In the genomic region with DNA sequence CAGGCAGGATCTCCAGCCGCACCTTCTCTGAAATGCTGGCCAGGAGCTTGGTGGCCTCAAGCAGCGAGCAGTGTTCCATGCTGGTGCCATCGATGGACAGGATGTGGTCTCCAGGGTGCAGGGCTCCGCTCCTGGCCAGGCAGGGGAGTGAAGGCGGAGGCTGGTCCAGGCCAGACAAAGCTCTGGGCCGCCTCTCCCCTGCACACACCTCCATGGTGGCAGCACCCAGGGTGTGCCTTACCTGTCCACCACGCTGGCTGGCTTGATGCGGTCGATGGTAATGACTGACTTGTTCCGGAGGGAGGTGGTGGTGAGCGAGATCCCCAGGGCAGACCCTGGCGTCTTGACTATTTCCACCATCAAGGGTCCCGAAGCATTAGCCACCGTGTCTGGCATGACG, we compare ENCODE assay signal across 19 cellular contexts. TPM values are rescaled to one million over a fixed set of nuclear protein-coding genes. Genes with fewer than 3 reads are reported as not detected.
DNase-seq lines count a peak whose midpoint lies in the region; ATAC-seq, FAIRE-seq and TF ChIP-seq lines count a peak whose summit lies in the region.
"Had no signal": no experiment of that assay in that cellular context is flagged by ENCODE, and none has a peak within 500 bp of the region (broad histone marks: within the 10 kb centered on the region; RNA-seq: fewer than 3 reads in every experiment).

No MANE protein-coding gene starts in this region.

- no peak overlapping the region for H2AFZ ChIP-seq in K562 (ENCODE audit: low read depth, low read length)

- TF ChIP-seq CTCF in K562 (IDR thresholded peaks at IDR 0.05 in 2 of 3, conservative IDR thresholded peaks at IDR 0.05 in 1 of 3; ENCODE audit: insufficient read depth in 2 of 3, low read depth in 1 of 3, low read length in 3 of 3): peak; percentile 24 to 44 (median 36)
- TF ChIP-seq CTCF in nephron (IDR thresholded peaks at IDR 0.05; ENCODE audit: unreplicated experiment in 3 of 3): no peak
- no peak for TF ChIP-seq CTCF in tibial nerve (IDR thresholded peaks at IDR 0.05)
- TF ChIP-seq CTCF in kidney (IDR thresholded peaks at IDR 0.05; ENCODE audit: borderline replicate concordance, extremely low read depth, insufficient read depth): no peak

- H3K9me3 ChIP-seq in K562 (replicated peaks; ENCODE audit: control insufficient read depth, insufficient read depth, low read depth, low read length) (no peaks in the 10 kb centered on the region), skeletal muscle tissue (ENCODE audit: control insufficient read depth in 3 of 3, low read length in 3 of 3) (no peaks in the 10 kb centered on the region), tibial nerve (no peaks in the 10 kb centered on the region), kidney (ENCODE audit: control insufficient read depth in 1 of 2, low read length in 2 of 2) (no peaks in the 10 kb centered on the region)
- H3K9me3 ChIP-seq: BLaER1 treated with 17β-estradiol and CSF1 and Interleukin-3, amounts not matched to agents 10 nM and 100 nM; HAP-1 had no signal

- H3K4me2 ChIP-seq in K562 (ENCODE audit: insufficient read depth, low read length): no peak overlapping the region
- H3K4me2 ChIP-seq: BLaER1 treated with 17β-estradiol and CSF1 and Interleukin-3, amounts not matched to agents 10 nM and 100 nM had no signal

- POLR2A ChIA-PET in K562 (lab: Yijun Ruan, JAX): interaction anchor here (0.9 to 1.4 kb wide), 2 partner anchors 9 to 317 kb away, joined by 3 to 4 read pairs; no protein-coding TSS in a partner anchor

- FAIRE-seq in K562 (lab: Jason Lieb, UNC) (peak; percentile 40), kidney (lab: Jason Lieb, UNC) (no peak)

- WGBS in K562 (ENCODE audit: insufficient coverage, low coverage, missing lambda C conversion rate): 2% methylated on average over 15 of the region's 15 CpGs
- WGBS in tibial nerve, 2 donors: 84 to 93% methylated on average over 11 of the region's 15 CpGs

- no peaks in the 10 kb centered on the region for H3K9me3 Mint-ChIP-seq in nephron

- ATAC-seq in Right ventricle myocardium inferior: no peak
- ATAC-seq in K562: peak; percentile 64
- no peak for ATAC-seq in GM21447 (IDR thresholded peaks at IDR 0.05; ENCODE audit: unreplicated experiment)

- H3K27me3 ChIP-seq in K562 (ENCODE audit: control insufficient read depth in 2 of 2, insufficient read depth in 2 of 2, low read length in 2 of 2) (peaks cover 72 to 81% of the 10 kb centered on the region in 2 experiments), skeletal muscle tissue (ENCODE audit: control insufficient read depth in 3 of 3, insufficient read depth in 3 of 3, low read length in 3 of 3) (no peaks in the 10 kb centered on the region), tibial nerve (no peaks in the 10 kb centered on the region)
- H3K27me3 ChIP-seq: BLaER1 treated with 17β-estradiol and CSF1 and Interleukin-3, amounts not matched to agents 10 nM and 100 nM had no signal

- TF ChIP-seq POLR2A in K562 (conservative IDR thresholded peaks at IDR 0.05) (no peak), tibial nerve (IDR thresholded peaks at IDR 0.05) (no peak)

- TF ChIP-seq EP300 in K562 (IDR thresholded peaks at IDR 0.05; ENCODE audit: low read length) (no peak), tibial nerve (IDR thresholded peaks at IDR 0.05) (no peak)

- peaks cover 13% of the 10 kb centered on the region for H4K20me1 ChIP-seq in K562 (replicated peaks; ENCODE audit: control insufficient read depth, insufficient read depth, low read length)

- H3K27ac Mint-ChIP-seq in nephron: no peak overlapping the region

- H3K4me1 ChIP-seq in K562 (replicated peaks in 1 of 2; ENCODE audit: control insufficient read depth in 2 of 2, insufficient read depth in 2 of 2, low read length in 2 of 2) (peaks cover 0 to 16% of the 10 kb centered on the region in 2 experiments; a peak in 2 of 5 replicates), skeletal muscle tissue (ENCODE audit: control insufficient read depth in 3 of 3, insufficient read depth in 3 of 3, low read length in 3 of 3) (peaks cover 55 to 58% (median 57%) of the 10 kb centered on the region in 3 donors), tibial nerve (peaks cover 0 to 11% (median 0%) of the 10 kb centered on the region in 4 donors), kidney (ENCODE audit: control insufficient read depth in 1 of 2, insufficient read depth in 1 of 2, low read depth in 1 of 2, low read length in 2 of 2) (no peaks in the 10 kb centered on the region)
- H3K4me1 ChIP-seq: BLaER1 treated with 17β-estradiol and CSF1 and Interleukin-3, amounts not matched to agents 10 nM and 100 nM; HAP-1 had no signal

- peak overlapping the region in 2 of 3 experiments; percentile 5 to 23 for H3K4me3 Mint-ChIP-seq in nephron

- H3K36me3 Mint-ChIP-seq in nephron (ENCODE audit: low read depth): no peaks in the 10 kb centered on the region

- BruUV-seq in K562 (replicated peaks; lab: Mats Ljungman, UMichigan): no TSS peak

- in situ Hi-C loops in K562 (cut with MboI): loop anchor here (25.0 kb wide), 1 partner anchor 392 kb away; no protein-coding TSS in a partner anchor

- no peak for TF ChIP-seq RAD21 in K562 (CRISPR knock-in tag; conservative IDR thresholded peaks at IDR 0.05 in 1 of 2, IDR thresholded peaks at IDR 0.05 in 1 of 2)

- H3K27me3 Mint-ChIP-seq in nephron (ENCODE audit: low read depth): peaks cover 8% of the 10 kb centered on the region

- peak; percentile 74 for DNase-seq in cardiac septum (ENCODE audit: low spot score)
- no peak for DNase-seq in Right ventricle myocardium inferior (ENCODE audit: missing footprints)
- peak in 2 of 4 experiments; percentile 47 to 56 for DNase-seq in K562 (ENCODE audit: extremely low read depth in 1 of 4, low spot score in 3 of 4)
- no peak for DNase-seq in tibial nerve (ENCODE audit: low spot score in 2 of 2)
- DNase-seq in kidney: no peak
- DNase-seq: DMS153, EL, Kasumi-1, NCI-H1417, NCI-H1930, NCI-H524 had no signal

- intact Hi-C loops in cardiac septum (cut with DNase I) (loop anchor here (5.0 kb wide), 1 partner anchor 127 kb away; no protein-coding TSS in a partner anchor), Right ventricle myocardium inferior (cut with DNase I) (no loop called here), K562 (cut with micrococcal nuclease) (no loop called here), kidney (cut with DNase I) (no loop called here)

- peaks cover 31% of the 10 kb centered on the region for H3K4me1 Mint-ChIP-seq in nephron

- no peaks in the 10 kb centered on the region for H3K36me3 ChIP-seq in K562 (ENCODE audit: control insufficient read depth, insufficient read depth, low read length)
- H3K36me3 ChIP-seq in skeletal muscle tissue (ENCODE audit: control insufficient read depth in 3 of 3, insufficient read depth in 3 of 3, low read length in 3 of 3): peaks cover 29 to 46% (median 41%) of the 10 kb centered on the region in 3 donors
- H3K36me3 ChIP-seq in tibial nerve: no peaks in the 10 kb centered on the region
- no peaks in the 10 kb centered on the region for H3K36me3 ChIP-seq in kidney (ENCODE audit: control insufficient read depth in 1 of 2, insufficient read depth in 2 of 2, low read length in 2 of 2)
- H3K36me3 ChIP-seq: BLaER1 treated with 17β-estradiol and CSF1 and Interleukin-3, amounts not matched to agents 10 nM and 100 nM; HAP-1 had no signal

- H3K79me2 ChIP-seq in K562 (ENCODE audit: control insufficient read depth, insufficient read depth, low read length): no peaks in the 10 kb centered on the region

- peak overlapping the region in 1 of 2 experiments; percentile 59; a peak in 1 of 4 replicates for H3K9ac ChIP-seq in K562 (ENCODE audit: insufficient read depth in 1 of 2, low read depth in 2 of 2, low read length in 2 of 2)
- H3K9ac ChIP-seq in skeletal muscle tissue (ENCODE audit: low read depth in 1 of 3, low read length in 3 of 3): peak overlapping the region in 2 of 3 donors; percentile 2 to 72
- H3K9ac ChIP-seq in kidney (ENCODE audit: low read length in 2 of 2): no peak overlapping the region
- H3K9ac ChIP-seq: BLaER1 treated with 17β-estradiol and CSF1 and Interleukin-3, amounts not matched to agents 10 nM and 100 nM had no signal

- CTCF ChIA-PET in K562 (lab: Yijun Ruan, JAX; ENCODE audit: low intra/inter-chr PET ratio): no interaction called here

- no peaks in the 10 kb centered on the region for H3K9me1 ChIP-seq in K562 (ENCODE audit: control insufficient read depth, insufficient read depth, low read length)

- H3K4me3 ChIP-seq in K562: no peak overlapping the region
- H3K4me3 ChIP-seq in skeletal muscle tissue (ENCODE audit: low read length in 3 of 3): no peak overlapping the region
- no peak overlapping the region for H3K4me3 ChIP-seq in tibial nerve
- H3K4me3 ChIP-seq in kidney (ENCODE audit: low read length in 2 of 2): no peak overlapping the region
- H3K4me3 ChIP-seq: BLaER1 treated with 17β-estradiol and CSF1 and Interleukin-3, amounts not matched to agents 10 nM and 100 nM; HAP-1 had no signal

- H3K27ac ChIP-seq in K562 (ENCODE audit: extremely low read depth, low read depth, low read length) (no peak overlapping the region), skeletal muscle tissue (ENCODE audit: low read depth, low read length) (peak overlapping the region; percentile 99), tibial nerve (no peak overlapping the region), kidney (ENCODE audit: low read depth in 2 of 2, low read length in 2 of 2) (no peak overlapping the region)
- H3K27ac ChIP-seq: BLaER1 treated with 17β-estradiol and CSF1 and Interleukin-3, amounts not matched to agents 10 nM and 100 nM; RWPE1 had no signal

RNA-seq across cellular contexts. Expression of a gene that starts 20.0 kb away (rescaled TPM):
- total RNA-seq in cardiac septum (67.8 TPM), Right ventricle myocardium inferior (39.3 TPM), K562 (2014; rRNA removed) (not detected in 2 replicates), K562 (2014; rRNA removed; fragmentation: Illumina TruSeq; extraction: Trizol) (not detected in 2 replicates), K562 (2015; rRNA removed; fragmentation: Illumina TruSeq; extraction: Trizol) (not detected in 2 replicates), K562 (2021) (not detected in 2 replicates), skeletal muscle tissue (8.9 TPM), tibial nerve (1 to 10 TPM in 2 of 4 donors, under 1 TPM in 2; 0.21 to 1.5 (median 0.99) TPM), kidney (3.0 TPM)
- not detected in 2 replicates for total RNA-seq in K562 (2011; cell fraction: chromatin; rRNA removed; ENCODE audit: low replicate concordance)
- total RNA-seq in K562 (2011; cell fraction: nucleolus; rRNA removed): under 0.01 TPM in 1 of 2 replicates, not detected in the other
- total RNA-seq in K562 (2011; cell fraction: nucleoplasm; rRNA removed): 0.07 TPM in 1 of 2 replicates, not detected in the other
- polyA plus RNA-seq in K562 (2011; rRNA removed) (not detected in 2 replicates), K562 (2014; fragmentation: Illumina TruSeq; extraction: Trizol) (not detected in 2 replicates), K562 (2014; fragmentation: Nextera tagmentation; extraction: Ambion mirVana) (under 1 TPM; 0.01 TPM), K562 (2014; rRNA removed) (0.03 TPM in 1 of 2 replicates, not detected in the other), kidney (ENCODE audit: insufficient read depth, low read depth, low replicate concordance) (3.2 TPM)
- 0.04 TPM in 1 of 2 replicates, not detected in the other for polyA plus RNA-seq in K562 (2011; cell fraction: cytosol; rRNA removed)
- 0.03 and 0.06 TPM in 2 replicates for polyA plus RNA-seq in K562 (2011; cell fraction: nucleus; rRNA removed)
- 0.04 and 0.06 TPM in 2 replicates for polyA plus RNA-seq in K562 (2012)
- not detected in 2 replicates for polyA minus RNA-seq in K562 (2011; rRNA and poly(A)+ RNA removed)
- not detected in 2 replicates for polyA minus RNA-seq in K562 (2011; cell fraction: cytosol; rRNA and poly(A)+ RNA removed)
- not detected in 2 replicates for polyA minus RNA-seq in K562 (2011; cell fraction: nucleus; rRNA and poly(A)+ RNA removed)
- total RNA-seq: A172, OCI-LY7 had no signal

Comparison
In these comparisons a context has a peak if more than half of its experiments do, and no peak if none do; other contexts are left out.
1. H3K9ac ChIP-seq: peak in skeletal muscle tissue (2 of 3); none in kidney (0 of 2).
2. CTCF ChIP-seq: peak in K562 (3 of 3); none in nephron (0 of 3), tibial nerve (0 of 5) and kidney (single experiment).